ENCODE assay signal across 10 cellular contexts in genomic region chr4:185307136-185307950, GRCh38.
DNase-seq lines count a peak whose midpoint lies in the region; ATAC-seq and TF ChIP-seq lines count a peak whose summit lies in the region.
"Had no signal": no experiment of that assay in that cellular context is flagged by ENCODE, and none has a peak within 500 bp of the region (broad histone marks: within the 10 kb centered on the region; RNA-seq: fewer than 3 reads in every experiment).

No MANE protein-coding gene starts in this region.

- no peaks in the 10 kb centered on the region for H3K9me3 Mint-ChIP-seq in HFFc6
- H3K9me3 Mint-ChIP-seq in neural crest cell: no peaks in the 10 kb centered on the region

- no peaks in the 10 kb centered on the region for H3K9me3 ChIP-seq in tibial nerve

- no peak overlapping the region for H3K4me3 ChIP-seq in tibial nerve

- no peak for TF ChIP-seq RAD21 in Ishikawa (IDR thresholded peaks at IDR 0.05; ENCODE audit: low read depth)

- WGBS in tibial nerve, 2 donors: 77 to 79% methylated on average over 5 of the region's 5 CpGs

- H3K27me3 Mint-ChIP-seq in HFFc6 (ENCODE audit: insufficient read depth): no peaks in the 10 kb centered on the region; the same call in 1 of the 2 replicates
- H3K27me3 Mint-ChIP-seq in neural crest cell (ENCODE audit: low read depth): no peaks in the 10 kb centered on the region

- TF ChIP-seq EP300 in Ishikawa (IDR thresholded peaks at IDR 0.05; ENCODE audit: borderline replicate concordance) (no peak), tibial nerve (IDR thresholded peaks at IDR 0.05) (no peak)

- H3K36me3 ChIP-seq in tibial nerve: peaks cover 0 to 25% (median 0%) of the 10 kb centered on the region in 3 donors

- peak; percentile 79 for ATAC-seq in GM18909 (IDR thresholded peaks at IDR 0.05; ENCODE audit: poor library complexity, unreplicated experiment)

- H3K4me1 Mint-ChIP-seq in HFFc6 (ENCODE audit: low read depth) (peaks cover 46% of the 10 kb centered on the region), neural crest cell (peaks cover 32% of the 10 kb centered on the region)

- H3K36me3 Mint-ChIP-seq in HFFc6 (ENCODE audit: low read depth) (peaks cover 26% of the 10 kb centered on the region), neural crest cell (ENCODE audit: low read depth) (peaks cover 13% of the 10 kb centered on the region)

- DNase-seq in HFFc6 (no peak), neural crest cell (ENCODE audit: low read depth, low spot score) (no peak), NCI-H2029 (lab: John Stamatoyannopoulos, UW) (no peak), tibial nerve (ENCODE audit: low spot score in 2 of 2) (no peak), NCI-H524 treated with DMSO at 0.1 percent for 48 hours (lab: John Stamatoyannopoulos, UW) (no peak), NOMO-1 treated with dmso at 0.1 percent for 144 hours (lab: John Stamatoyannopoulos, UW; ENCODE audit: unreplicated experiment) (no peak)
- DNase-seq: activated CD8-positive, alpha-beta memory T cell treated with anti-CD3 and anti-CD28 coated beads, Interleukin-2, amount 50 U/mL, for 4 hours; hypothalamus had no signal

- H3K27ac Mint-ChIP-seq in HFFc6 (peak overlapping the region; percentile 95), neural crest cell (ENCODE audit: unreplicated experiment) (peak overlapping the region; percentile 30)

- peaks cover 0 to 18% (median 2%) of the 10 kb centered on the region in 4 donors for H3K4me1 ChIP-seq in tibial nerve

- H3K27ac ChIP-seq in tibial nerve: peak overlapping the region in 2 of 4 donors; percentile 72 to 87

- no peaks in the 10 kb centered on the region for H3K27me3 ChIP-seq in tibial nerve

- H3K4me3 Mint-ChIP-seq in HFFc6 (0 out of 2 replicates have a peak overlapping the region, but pooled peaks have one; percentile 29), neural crest cell (no peak overlapping the region)

- TF ChIP-seq POLR2A in tibial nerve (IDR thresholded peaks at IDR 0.05): no peak

- TF ChIP-seq CTCF in HFFc6 (IDR thresholded peaks at IDR 0.05) (no peak), neural crest cell (conservative IDR thresholded peaks at IDR 0.05) (no peak), tibial nerve (IDR thresholded peaks at IDR 0.05) (no peak)

TF ChIP-seq in Ishikawa, 13 proteins besides CTCF, POLR2A, EP300 and RAD21:
- TF ChIP-seq TEAD4 (IDR thresholded peaks at IDR 0.05): peak; percentile 54
- no peak for TF ChIP-seq YY1 (IDR thresholded peaks at IDR 0.05; ENCODE audit: low read depth)
